16 cellular contexts compared by ENCODE assay signal in the genomic region with DNA sequence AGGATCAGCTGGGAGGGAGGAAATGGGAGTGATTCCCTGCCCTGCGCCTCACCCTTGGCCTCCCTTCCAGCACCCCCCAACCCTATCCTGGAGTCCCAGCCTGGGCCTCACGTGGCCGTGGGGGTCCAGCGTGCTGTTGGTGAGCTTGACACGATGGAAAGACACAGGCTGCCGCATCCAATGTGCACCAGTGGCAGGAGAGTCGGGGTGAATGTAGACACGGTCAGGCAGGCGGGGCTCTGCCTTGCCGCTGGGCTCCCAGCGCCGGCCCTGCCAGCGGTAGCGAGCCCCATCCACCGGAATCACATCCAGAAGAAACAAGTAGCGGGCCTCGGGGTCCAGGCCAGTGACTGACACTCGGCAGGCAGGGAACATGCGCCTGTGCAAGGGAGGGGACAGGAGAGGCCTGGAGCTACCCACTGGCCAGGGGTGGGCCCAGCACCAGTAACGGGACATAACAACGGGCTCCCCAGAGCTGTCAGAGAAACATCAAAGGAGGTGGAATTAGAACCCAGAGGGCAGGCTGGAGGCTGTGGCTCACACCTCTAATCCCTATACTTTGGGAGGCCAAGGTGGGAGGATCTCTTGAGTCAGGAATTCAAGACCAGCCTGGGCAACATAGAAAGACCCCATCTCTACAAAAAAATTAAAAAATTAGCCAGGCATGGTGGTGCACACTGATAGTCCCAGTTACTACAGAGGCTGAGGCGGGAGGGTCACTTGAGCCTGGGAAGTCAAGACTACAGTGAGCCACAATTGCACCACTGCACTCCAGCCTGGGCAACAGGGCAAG. TPM values are rescaled to one million over a fixed set of nuclear protein-coding genes. Genes with fewer than 3 reads are reported as not detected.
DNase-seq lines count a peak whose midpoint lies in the region; ATAC-seq and TF ChIP-seq lines count a peak whose summit lies in the region.
"Had no signal": no experiment of that assay in that cellular context is flagged by ENCODE, and none has a peak within 500 bp of the region (broad histone marks: within the 10 kb centered on the region; RNA-seq: fewer than 3 reads in every experiment).

No MANE protein-coding gene starts in this region.

- CTCF ChIA-PET in activated CD4-positive, alpha-beta T cell treated with anti-CD3 and anti-CD28 coated beads for 36 hours (lab: Charles Lee), result interaction anchor here (0.6 to 0.7 kb wide), 2 partner anchors 21 to 65 kb away, joined by 3 read pairs; no protein-coding TSS in a partner anchor

- POLR2A ChIA-PET in activated CD4-positive, alpha-beta T cell treated with anti-CD3 and anti-CD28 coated beads for 36 hours (lab: Charles Lee), result interaction anchor here (2.3 kb wide), 1 partner anchor 23 kb away, joined by 8 read pairs; the partner anchor contains the start of gene ALDOA

- H3K27ac Mint-ChIP-seq in activated CD4-positive, alpha-beta T cell treated with anti-CD3 and anti-CD28 coated beads for 36 hours, result peak overlapping the region; percentile 74
- H3K27ac Mint-ChIP-seq in HFFc6 (peak overlapping the region; percentile 85; the same call in 1 of the 2 replicates), progenitor cell of endocrine pancreas (peak overlapping the region; percentile 67)
- peak overlapping the region; percentile 59 to 60 for H3K27ac Mint-ChIP-seq in effector memory CD8-positive, alpha-beta T cell

- H3K36me3 Mint-ChIP-seq in activated CD4-positive, alpha-beta T cell treated with anti-CD3 and anti-CD28 coated beads for 36 hours (ENCODE audit: low read depth), result peaks cover 12% of the 10 kb centered on the region
- peaks cover 8% of the 10 kb centered on the region for H3K36me3 Mint-ChIP-seq in HFFc6 (ENCODE audit: low read depth)
- peaks cover 41% of the 10 kb centered on the region for H3K36me3 Mint-ChIP-seq in effector memory CD8-positive, alpha-beta T cell (ENCODE audit: insufficient read depth)
- H3K36me3 Mint-ChIP-seq in progenitor cell of endocrine pancreas (ENCODE audit: insufficient read depth), result peaks cover 10% of the 10 kb centered on the region

- H3K9me3 Mint-ChIP-seq in activated CD4-positive, alpha-beta T cell treated with anti-CD3 and anti-CD28 coated beads for 36 hours (ENCODE audit: low read depth), result no peaks in the 10 kb centered on the region
- H3K9me3 Mint-ChIP-seq in HFFc6 (no peaks in the 10 kb centered on the region), progenitor cell of endocrine pancreas (ENCODE audit: low read depth) (no peaks in the 10 kb centered on the region)
- H3K9me3 Mint-ChIP-seq in effector memory CD8-positive, alpha-beta T cell, result no peaks in the 10 kb centered on the region
- H3K9me3 Mint-ChIP-seq: CD8-positive, alpha-beta memory T cell; endodermal cell had no signal

- TF ChIP-seq CTCF in HFFc6 (IDR thresholded peaks at IDR 0.05) (no peak), progenitor cell of endocrine pancreas (IDR thresholded peaks at IDR 0.05; ENCODE audit: unreplicated experiment) (no peak)

- no peak for DNase-seq in activated CD4-positive, alpha-beta T cell treated with anti-CD3 and anti-CD28 coated beads for 36 hours
- no peak for DNase-seq in activated CD4-positive, alpha-beta T cell treated with anti-CD3 and anti-CD28 coated beads for 48 hours
- DNase-seq in HFFc6, result no peak
- no peak for DNase-seq in effector memory CD8-positive, alpha-beta T cell
- DNase-seq in progenitor cell of endocrine pancreas (ENCODE audit: low spot score, unreplicated experiment), result no peak
- DNase-seq in activated CD8-positive, alpha-beta memory T cell treated with anti-CD3 and anti-CD28 coated beads, Interleukin-2, amount 50 U/mL, for 48 hours, result no peak
- DNase-seq: endodermal cell, NCI-H2081 treated with DMSO at 0.1 percent for 48 hours, NCI-H524 treated with DMSO at 0.1 percent for 48 hours, OCI-M1 had no signal

- intact Hi-C loops in activated CD4-positive, alpha-beta T cell treated with anti-CD3 and anti-CD28 coated beads for 36 hours (cut with DNase I, micrococcal nuclease), result no loop called here

- no peak overlapping the region for H3K4me3 Mint-ChIP-seq in activated CD4-positive, alpha-beta T cell treated with anti-CD3 and anti-CD28 coated beads for 36 hours
- H3K4me3 Mint-ChIP-seq in HFFc6, result no peak overlapping the region
- H3K4me3 Mint-ChIP-seq in effector memory CD8-positive, alpha-beta T cell, result no peak overlapping the region
- H3K4me3 Mint-ChIP-seq in progenitor cell of endocrine pancreas (ENCODE audit: low read depth), result no peak overlapping the region
- H3K4me3 Mint-ChIP-seq: endodermal cell had no signal

- no peak for ATAC-seq in activated CD4-positive, alpha-beta T cell treated with anti-CD3 and anti-CD28 coated beads for 36 hours
- no peak for ATAC-seq in effector memory CD8-positive, alpha-beta T cell (replicated peaks)
- no peak for ATAC-seq in HG03521 (IDR thresholded peaks at IDR 0.05; ENCODE audit: unreplicated experiment)
- ATAC-seq in HG03442 (IDR thresholded peaks at IDR 0.05; ENCODE audit: unreplicated experiment), result no peak
- ATAC-seq: left lobe of liver, SK-N-SH treated with all-trans-retinoic acid at 6 μM for 48 hours had no signal

- H3K27me3 Mint-ChIP-seq in activated CD4-positive, alpha-beta T cell treated with anti-CD3 and anti-CD28 coated beads for 36 hours, result no peaks in the 10 kb centered on the region
- H3K27me3 Mint-ChIP-seq in HFFc6 (ENCODE audit: insufficient read depth) (peaks cover 2% of the 10 kb centered on the region; the same call in 1 of the 2 replicates), progenitor cell of endocrine pancreas (no peaks in the 10 kb centered on the region)
- H3K27me3 Mint-ChIP-seq in effector memory CD8-positive, alpha-beta T cell, result no peaks in the 10 kb centered on the region
- H3K27me3 Mint-ChIP-seq: CD8-positive, alpha-beta memory T cell had no signal

- H3K4me1 Mint-ChIP-seq in activated CD4-positive, alpha-beta T cell treated with anti-CD3 and anti-CD28 coated beads for 36 hours, result peaks cover 32% of the 10 kb centered on the region
- H3K4me1 Mint-ChIP-seq in HFFc6 (ENCODE audit: low read depth), result peaks cover 41% of the 10 kb centered on the region
- peaks cover 13 to 16% of the 10 kb centered on the region in 2 donors for H3K4me1 Mint-ChIP-seq in effector memory CD8-positive, alpha-beta T cell (ENCODE audit: low read depth in 2 of 2)
- peaks cover 11% of the 10 kb centered on the region for H3K4me1 Mint-ChIP-seq in progenitor cell of endocrine pancreas (ENCODE audit: low read depth)

RNA-seq across cellular contexts. Expression of gene TBX6, which starts 2.7 kb away (rescaled TPM):
- 1 to 10 TPM; 2.7 to 3.0 TPM for total RNA-seq in activated CD4-positive, alpha-beta T cell treated with anti-CD3 and anti-CD28 coated beads for 36 hours
- under 1 TPM; 0.16 to 0.33 (median 0.26) TPM for total RNA-seq in HFFc6 (2021; fragmentation: NEBNext Ultra II Directional; extraction: Animal tissue kit (Norgen Biotek cat#: 25700))
- 3.5 and 3.9 TPM in 2 replicates for total RNA-seq in progenitor cell of endocrine pancreas
- total RNA-seq: H4 had no signal

RNA-seq across cellular contexts. Expression of gene YPEL3, which starts 7.0 kb away (rescaled TPM):
- 10 to 100 TPM; 17.4 to 19.1 TPM for total RNA-seq in activated CD4-positive, alpha-beta T cell treated with anti-CD3 and anti-CD28 coated beads for 36 hours
- total RNA-seq in HFFc6 (2021; fragmentation: NEBNext Ultra II Directional; extraction: Animal tissue kit (Norgen Biotek cat#: 25700)), result 10 to 100 TPM; 17.2 to 28.4 (median 19.1) TPM
- total RNA-seq in progenitor cell of endocrine pancreas, result 41.7 and 45.7 TPM in 2 replicates

RNA-seq across cellular contexts. Expression of gene PPP4C, which starts 13.2 kb away (rescaled TPM):
- 100 to 1,000 TPM; 106 to 113 TPM for total RNA-seq in activated CD4-positive, alpha-beta T cell treated with anti-CD3 and anti-CD28 coated beads for 36 hours
- total RNA-seq in HFFc6 (2021; fragmentation: NEBNext Ultra II Directional; extraction: Animal tissue kit (Norgen Biotek cat#: 25700)), result 100 to 1,000 TPM; 111 to 135 (median 123) TPM
- 142 and 144 TPM in 2 replicates for total RNA-seq in progenitor cell of endocrine pancreas

RNA-seq across cellular contexts. Expression of gene ALDOA, which starts 23.5 kb away (rescaled TPM):
- 1,000 to 10,000 TPM; 2,482 to 3,644 TPM for total RNA-seq in activated CD4-positive, alpha-beta T cell treated with anti-CD3 and anti-CD28 coated beads for 36 hours
- 1,000 to 10,000 TPM; 1,621 to 1,937 (median 1,752) TPM for total RNA-seq in HFFc6 (2021; fragmentation: NEBNext Ultra II Directional; extraction: Animal tissue kit (Norgen Biotek cat#: 25700))
- total RNA-seq in progenitor cell of endocrine pancreas, result 273 and 283 TPM in 2 replicates

RNA-seq across cellular contexts. Expression of gene GDPD3, which starts 24.3 kb away (rescaled TPM):
- total RNA-seq in activated CD4-positive, alpha-beta T cell treated with anti-CD3 and anti-CD28 coated beads for 36 hours, result 1 to 10 TPM; 6.1 to 7.0 TPM
- total RNA-seq in HFFc6 (2021; fragmentation: NEBNext Ultra II Directional; extraction: Animal tissue kit (Norgen Biotek cat#: 25700)), result 1 to 10 TPM; 1.5 to 3.0 (median 2.3) TPM
- total RNA-seq in progenitor cell of endocrine pancreas, result 13.3 and 13.8 TPM in 2 replicates
- total RNA-seq: H4 had no signal
